Comparison of ENCODE assay signal across 28 cellular contexts in the genomic region with DNA sequence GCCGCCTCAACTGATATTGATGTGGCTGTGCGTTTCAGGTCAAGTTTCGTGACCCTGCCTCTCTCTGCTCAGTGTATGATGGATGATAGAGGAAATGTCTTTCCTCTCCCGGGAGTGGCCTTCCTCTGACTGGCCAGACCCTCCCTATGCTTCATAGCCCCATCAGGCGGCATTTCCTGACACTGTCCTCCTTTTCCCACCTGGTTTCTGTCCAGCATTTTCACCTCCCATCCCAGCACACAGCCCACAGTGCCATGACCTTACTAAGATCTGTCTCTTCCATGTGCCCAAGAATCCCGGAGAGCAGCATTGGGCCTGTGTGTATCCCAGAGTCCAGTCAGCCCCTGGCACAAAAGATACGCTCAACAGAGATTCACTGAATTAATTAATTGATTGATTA.
"Had no signal": no experiment of that assay in that cellular context is flagged by ENCODE, and none has a peak within 500 bp of the region (broad histone marks: within the 10 kb centered on the region; RNA-seq: fewer than 3 reads in every experiment).

No MANE protein-coding gene starts in this region.

- H3K27ac Mint-ChIP-seq: naive thymus-derived CD8-positive, alpha-beta T cell; nephron; neural progenitor cell; progenitor cell of endocrine pancreas; stimulated activated memory B cell treated with anti-CD40 and anti-IgM and Interleukin-4, amounts not matched to agents 10 μg/mL and 1 μg/mL and 100 μg/mL, for 72 hours; stimulated activated naive CD8-positive, alpha-beta T cell treated with anti-CD3 and anti-CD28 coated beads, Interleukin-15, amount 100 ng/mL, for 72 hours; type B pancreatic cell had no signal

- H3K36me3 Mint-ChIP-seq: neural progenitor cell; stimulated activated memory B cell treated with anti-CD40 and anti-IgM and Interleukin-4, amounts not matched to agents 10 μg/mL and 1 μg/mL and 100 μg/mL, for 72 hours; type B pancreatic cell had no signal

- H3K27me3 ChIP-seq: neural progenitor cell, right atrium auricular region, right lobe of liver, tibial nerve, uterus had no signal

- H2AFZ ChIP-seq: neural progenitor cell, parathyroid adenoma had no signal

- H3K4me3 ChIP-seq: left lung, lower lobe of right lung, neural progenitor cell, right atrium auricular region, right lobe of liver, smooth muscle cell, tibial nerve, uterus had no signal

- H3K9me3 ChIP-seq: lower lobe of right lung, neutrophil, right atrium auricular region, right lobe of liver, uterus had no signal

- H3K4me3 Mint-ChIP-seq: naive thymus-derived CD8-positive, alpha-beta T cell; nephron; neural progenitor cell; stimulated activated memory B cell treated with anti-CD40 and anti-IgM and Interleukin-4, amounts not matched to agents 10 μg/mL and 1 μg/mL and 100 μg/mL, for 72 hours; stimulated activated naive CD8-positive, alpha-beta T cell treated with anti-CD3 and anti-CD28 coated beads, Interleukin-15, amount 100 ng/mL, for 72 hours; type B pancreatic cell had no signal

- H3K79me2 ChIP-seq: parathyroid adenoma had no signal

- H3K4me1 ChIP-seq: left lung, lower lobe of right lung, parathyroid adenoma, right atrium auricular region, right lobe of liver, tibial nerve, uterus had no signal

- H3K36me3 ChIP-seq: left lung, lower lobe of right lung, neural progenitor cell, neutrophil, right atrium auricular region, right lobe of liver, tibial nerve, uterus had no signal

- H3K27ac ChIP-seq: left lung, lower lobe of right lung, neural progenitor cell, neutrophil, parathyroid adenoma, right atrium auricular region, right lobe of liver, tibial nerve, uterus had no signal

- H3K4me2 ChIP-seq: neural progenitor cell, smooth muscle cell had no signal

- DNase-seq: hippocampal formation; kidney glomerular epithelial cell; left cardiac atrium; left lung; lower lobe of right lung; mammary epithelial cell; mesenchymal stem cell; naive thymus-derived CD8-positive, alpha-beta T cell; occipital lobe; right lobe of liver; stimulated activated CD4-positive, alpha-beta T cell treated with anti-CD3 and anti-CD28 coated beads, Interleukin-1b, Interleukin-23, amount 100 ng/mL, for 48 hours; stimulated activated CD4-positive, alpha-beta T cell treated with anti-CD3 and anti-CD28 coated beads, Interleukin-2, amount 100 ng/mL, for 48 hours; stimulated activated CD4-positive, alpha-beta T cell treated with anti-CD3 and anti-CD28 coated beads, Interleukin-4, amount 100 ng/mL, for 4 hours; stimulated activated CD8-positive, alpha-beta memory T cell treated with anti-CD3 and anti-CD28 coated beads, Interleukin-4, amount 100 ng/mL, for 48 hours; stimulated activated naive CD4-positive, alpha-beta T cell treated with Interleukin-2 at 50 U/mL for 16 hours; stimulated activated naive CD8-positive, alpha-beta T cell treated with anti-CD3 and anti-CD28 coated beads, Interleukin-15, amount 100 ng/mL, for 72 hours; substantia nigra; uterus had no signal

- H3K9me3 Mint-ChIP-seq: nephron; neural progenitor cell; stimulated activated naive CD8-positive, alpha-beta T cell treated with anti-CD3 and anti-CD28 coated beads, Interleukin-15, amount 100 ng/mL, for 72 hours; type B pancreatic cell had no signal

- H3K4me1 Mint-ChIP-seq: stimulated activated memory B cell treated with anti-CD40 and anti-IgM and Interleukin-4, amounts not matched to agents 10 μg/mL and 1 μg/mL and 100 μg/mL, for 72 hours; stimulated activated naive CD8-positive, alpha-beta T cell treated with anti-CD3 and anti-CD28 coated beads, Interleukin-15, amount 100 ng/mL, for 72 hours had no signal

- ATAC-seq: left cardiac atrium; left lung; lower lobe of right lung; naive thymus-derived CD8-positive, alpha-beta T cell; right lobe of liver; stimulated activated memory B cell treated with anti-CD40 and anti-IgM and Interleukin-4, amounts not matched to agents 10 μg/mL and 1 μg/mL and 100 μg/mL, for 72 hours; stimulated activated naive CD8-positive, alpha-beta T cell treated with anti-CD3 and anti-CD28 coated beads, Interleukin-15, amount 100 ng/mL, for 72 hours had no signal

- H3K9ac ChIP-seq: neural progenitor cell, parathyroid adenoma had no signal
